ENCODE assay signal across 8 cellular contexts in genomic region chr17:55348749-55349354, GRCh38.
DNase-seq lines count a peak whose midpoint lies in the region; ATAC-seq and TF ChIP-seq lines count a peak whose summit lies in the region.

No MANE protein-coding gene starts in this region.

- no peaks in the 10 kb centered on the region for H3K79me2 ChIP-seq in SU-DHL-6 (ENCODE audit: insufficient read depth, low read length)

- ATAC-seq in GM21447 (IDR thresholded peaks at IDR 0.05; ENCODE audit: unreplicated experiment) (peak; percentile 75), GM18520 (IDR thresholded peaks at IDR 0.05; ENCODE audit: unreplicated experiment) (no peak)

- H2AFZ ChIP-seq in SU-DHL-6 (ENCODE audit: low read depth, low read length, severe bottlenecking), result no peak overlapping the region

- 13 to 18% (median 14%) methylated on average over 10 of the region's 10 CpGs for WGBS in spleen, 5 donors

- H3K36me3 ChIP-seq in BE2C (no peaks in the 10 kb centered on the region), SU-DHL-6 (ENCODE audit: low read length) (no peaks in the 10 kb centered on the region), spleen (no peaks in the 10 kb centered on the region)

- no peak overlapping the region for H3K9ac ChIP-seq in SU-DHL-6 (ENCODE audit: low read length)

- TF ChIP-seq CTCF in BE2C (IDR thresholded peaks at IDR 0.05; ENCODE audit: low read depth, low read length) (peak; percentile 91), SU-DHL-6 (IDR thresholded peaks at IDR 0.05; ENCODE audit: insufficient read depth, low read length, poor library complexity, severe bottlenecking) (peak; percentile 75), spleen (IDR thresholded peaks at IDR 0.05 in 8 of 11, conservative IDR thresholded peaks at IDR 0.05 in 3 of 11) (peak; percentile 31 to 81 (median 69))

- no peaks in the 10 kb centered on the region for H3F3A ChIP-seq in SU-DHL-6 (ENCODE audit: insufficient read depth)

- H3K4me2 ChIP-seq in SU-DHL-6 (ENCODE audit: low read depth, low read length, poor library complexity, severe bottlenecking), result no peak overlapping the region

- no peaks in the 10 kb centered on the region for H4K20me1 ChIP-seq in SU-DHL-6 (ENCODE audit: low read depth, low read length)

- H3K27me3 ChIP-seq in BE2C, result no peaks in the 10 kb centered on the region
- H3K27me3 ChIP-seq in SU-DHL-6 (ENCODE audit: low read length), result no peaks in the 10 kb centered on the region
- H3K27me3 ChIP-seq in spleen (replicated peaks in 1 of 7), result no peaks in the 10 kb centered on the region

- no peak overlapping the region for H3K4me3 ChIP-seq in BE2C (ENCODE audit: low read depth, low read length)
- H3K4me3 ChIP-seq in SU-DHL-6 (ENCODE audit: insufficient read depth, low read length, poor library complexity, severe bottlenecking), result no peak overlapping the region
- no peak overlapping the region for H3K4me3 ChIP-seq in spleen

- H3K9me3 ChIP-seq in BE2C (no peaks in the 10 kb centered on the region), SU-DHL-6 (ENCODE audit: insufficient read depth, low read length) (no peaks in the 10 kb centered on the region), spleen (peaks cover 0 to 6% (median 0%) of the 10 kb centered on the region in 8 donors)

- DNase-seq in BE2C (peak; percentile 43), NCI-H1092 treated with DMSO at 0.1 percent for 48 hours (lab: John Stamatoyannopoulos, UW) (peak; percentile 48), astrocyte of the hippocampus (ENCODE audit: low read depth, low spot score) (peak; percentile 77), hypothalamus (lab: John Stamatoyannopoulos, UW) (peak in 30 of 51 donors; percentile 1 to 58 (median 12)), spleen (no peak)

- intact Hi-C loops in spleen (cut with DNase I; ENCODE audit: low total_unique reads), result loop anchor here (5.0 kb wide), 1 partner anchor 357 kb away; no protein-coding TSS in a partner anchor

- H3K4me1 ChIP-seq in BE2C (peaks cover 4% of the 10 kb centered on the region), spleen (peaks cover 0 to 8% (median 0%) of the 10 kb centered on the region in 6 donors)

- H3K27ac ChIP-seq in SU-DHL-6 (ENCODE audit: low read depth, low read length), result no peak overlapping the region
- H3K27ac ChIP-seq in spleen, result no peak overlapping the region

- TF ChIP-seq POLR2A in spleen (IDR thresholded peaks at IDR 0.05), result no peak

- no peaks in the 10 kb centered on the region for H3K9me2 ChIP-seq in SU-DHL-6 (replicated peaks; ENCODE audit: insufficient read depth, low read length)
